Comparison of ENCODE assay signal across 20 cellular contexts in genomic region chr17:29018788-29019474, GRCh38. TPM values are rescaled to one million over a fixed set of nuclear protein-coding genes. Genes with fewer than 3 reads are reported as not detected.
DNase-seq lines count a peak whose midpoint lies in the region; ATAC-seq and TF ChIP-seq lines count a peak whose summit lies in the region.
"Had no signal": no experiment of that assay in that cellular context is flagged by ENCODE, and none has a peak within 500 bp of the region (broad histone marks: within the 10 kb centered on the region; RNA-seq: fewer than 3 reads in every experiment).

No MANE protein-coding gene starts in this region.

- H3K4me1 ChIP-seq in neuronal stem cell (ENCODE audit: control insufficient read depth in 2 of 2, insufficient read depth in 1 of 2, low read depth in 1 of 2, low read length in 2 of 2): peaks cover 11 to 15% of the 10 kb centered on the region in 2 donors
- H3K4me1 ChIP-seq: uterus had no signal

- no peak overlapping the region for H3K23ac ChIP-seq in neuronal stem cell (ENCODE audit: low read depth, low read length, poor library complexity)

- TF ChIP-seq CTCF in WTC11 (IDR thresholded peaks at IDR 0.05) (no peak), GM13977 (IDR thresholded peaks at IDR 0.05; ENCODE audit: extremely low read depth, insufficient read depth, missing control alignments) (no peak)

- H3K4me2 ChIP-seq in neuronal stem cell (ENCODE audit: insufficient read depth, low read length, poor library complexity, severe bottlenecking): no peak overlapping the region

- CTCF ChIA-PET in WTC11 (lab: Charles Lee): interaction anchor here (0.5 to 3.5 kb wide), 28 partner anchors 9 to 291 kb away, joined by 3 to 31 read pairs (median 6); partner anchors contain the start of genes MYO18A and PIPOX

- no peaks in the 10 kb centered on the region for H3K9me3 ChIP-seq in neuronal stem cell (replicated peaks in 1 of 2; ENCODE audit: control insufficient read depth in 2 of 2, insufficient read depth in 1 of 2, low read depth in 1 of 2, low read length in 2 of 2)
- H3K9me3 ChIP-seq: mucosa of descending colon, uterus had no signal

- H3K4ac ChIP-seq in neuronal stem cell (ENCODE audit: low read length): no peak overlapping the region

- no peaks in the 10 kb centered on the region for H3K27me3 ChIP-seq in neuronal stem cell (ENCODE audit: control insufficient read depth in 3 of 3, insufficient read depth in 3 of 3, low read depth in 1 of 3, low read length in 3 of 3)
- H3K27me3 ChIP-seq: uterus had no signal

- no peak overlapping the region for H4K91ac ChIP-seq in neuronal stem cell (ENCODE audit: low read depth, low read length, poor library complexity)

- in situ Hi-C loops in GM13977 (cut with MboI; ENCODE audit: low pct_unique_long_range_greater_than_20kb, low sequenced_read_pairs, unreplicated experiment): no loop called here

- no peak overlapping the region for H4K8ac ChIP-seq in neuronal stem cell (ENCODE audit: low read depth, low read length)

- DNase-seq in NCI-H2107 treated with DMSO at 0.1 percent for 48 hours (lab: John Stamatoyannopoulos, UW; ENCODE audit: unreplicated experiment) (peak; percentile 27), NCI-H2107 (lab: John Stamatoyannopoulos, UW) (no peak), MV-4-11 (lab: John Stamatoyannopoulos, UW) (peak; percentile 52), WTC11 (ENCODE audit: low spot score) (no peak), neuronal stem cell (ENCODE audit: low spot score) (no peak), GM13977 (ENCODE audit: low spot score) (no peak)
- DNase-seq: activated CD4-positive, alpha-beta T cell treated with anti-CD3 and anti-CD28 coated beads for 4 hours; CD4-positive, alpha-beta T cell; DND-41; hippocampal formation; IMR-90; mucosa of descending colon; NCI-H1105; T-helper 2 cell; uterus had no signal

- no peak overlapping the region for H2BK12ac ChIP-seq in neuronal stem cell (ENCODE audit: low read length)

- H3K14ac ChIP-seq in neuronal stem cell (ENCODE audit: low read length): peak overlapping the region; percentile 0

- H3K4me1 Mint-ChIP-seq in WTC11: peaks cover 69% of the 10 kb centered on the region

- WGBS in neuronal stem cell (ENCODE audit: extremely low coverage in 2 of 2, insufficient read length in 2 of 2, insufficient replicate concordance in 1 of 2), 2 donors: no CpG with 5 or more reads among the region's 6 CpGs

- H2AFZ ChIP-seq in neuronal stem cell (ENCODE audit: low read length): peak overlapping the region; percentile 55

- H3K27ac ChIP-seq in neuronal stem cell (replicated peaks; ENCODE audit: low read length): no peak overlapping the region
- H3K27ac ChIP-seq: uterus had no signal

- no peak overlapping the region for H2BK5ac ChIP-seq in neuronal stem cell (ENCODE audit: low read length)

- H3K36me3 Mint-ChIP-seq in WTC11: no peaks in the 10 kb centered on the region

- peak; percentile 36 for ATAC-seq in WTC11
- ATAC-seq in GM19324 (IDR thresholded peaks at IDR 0.05; ENCODE audit: low FRiP score, unreplicated experiment): no peak
- ATAC-seq in HG03457 (IDR thresholded peaks at IDR 0.05; ENCODE audit: unreplicated experiment): no peak

- peak overlapping the region; percentile 69; the same call in 1 of the 2 replicates for H3K27ac Mint-ChIP-seq in WTC11
- H3K27ac Mint-ChIP-seq: CD4-positive, alpha-beta T cell had no signal

- H3K27me3 Mint-ChIP-seq in WTC11 (ENCODE audit: low read depth): peaks cover 24% of the 10 kb centered on the region

- peak overlapping the region; percentile 39 for H3K18ac ChIP-seq in neuronal stem cell (ENCODE audit: low read length)

- no peaks in the 10 kb centered on the region for H3K9me3 Mint-ChIP-seq in WTC11
- H3K9me3 Mint-ChIP-seq: CD4-positive, alpha-beta T cell had no signal

- peak overlapping the region; percentile 62 for H3K4me3 Mint-ChIP-seq in WTC11
- H3K4me3 Mint-ChIP-seq: CD4-positive, alpha-beta T cell had no signal

- H3K9ac ChIP-seq in neuronal stem cell (ENCODE audit: low read depth, low read length, poor library complexity): no peak overlapping the region

- H3K36me3 ChIP-seq in neuronal stem cell (replicated peaks in 1 of 2; ENCODE audit: control insufficient read depth in 2 of 2, insufficient read depth in 2 of 2, low read length in 2 of 2): no peaks in the 10 kb centered on the region
- H3K36me3 ChIP-seq: uterus had no signal

- POLR2A ChIA-PET in WTC11 (lab: Charles Lee): interaction anchor here (0.6 to 3.0 kb wide), 5 partner anchors 11 to 45 kb away, joined by 3 to 13 read pairs (median 4); partner anchors contain the start of gene PIPOX

- no peak overlapping the region for H3K4me3 ChIP-seq in neuronal stem cell (ENCODE audit: low read length in 2 of 2)
- H3K4me3 ChIP-seq: mucosa of descending colon, uterus had no signal

- H2AK5ac ChIP-seq in neuronal stem cell (ENCODE audit: low read depth, low read length): no peak overlapping the region

- no peak overlapping the region for H2BK15ac ChIP-seq in neuronal stem cell (ENCODE audit: low read length)

- no peaks in the 10 kb centered on the region for H3K79me1 ChIP-seq in neuronal stem cell (ENCODE audit: low read depth, low read length)

- no peak overlapping the region for H2BK120ac ChIP-seq in neuronal stem cell (ENCODE audit: low read depth, low read length)

TF ChIP-seq in WTC11, 78 proteins besides CTCF, POLR2A, EP300 and RAD21:
- TF ChIP-seq NR2C2 (CRISPR knock-in tag; IDR thresholded peaks at IDR 0.05) (no peak), SP1 (CRISPR knock-in tag; conservative IDR thresholded peaks at IDR 0.05) (0 out of 2 replicates have a peak, but pooled peaks have one; percentile 6)

RNA-seq across cellular contexts. Expression of gene SEZ6, which starts 13.1 kb away (rescaled TPM):
- 1.4 to 3.0 TPM (median 1.6 TPM) in 3 replicates for total RNA-seq in WTC11 (2021)
- 0.04 TPM for polyA plus RNA-seq in neuronal stem cell (2013, experiment 1 of 2)
- 0.04 TPM for polyA plus RNA-seq in neuronal stem cell (2013, experiment 2 of 2)
- total RNA-seq: endothelial cell of umbilical vein, fibroblast of villous mesenchyme, IMR-90, subcutaneous adipose tissue had no signal
- polyA plus RNA-seq: endothelial cell of umbilical vein, IMR-90 had no signal

RNA-seq across cellular contexts. Expression of gene PIPOX, which starts 24.0 kb away (rescaled TPM):
- total RNA-seq in WTC11 (2021): 32.4 to 34.2 TPM (median 34.1 TPM) in 3 replicates
- 2.7 TPM for polyA plus RNA-seq in neuronal stem cell (2013, experiment 1 of 2)
- polyA plus RNA-seq in neuronal stem cell (2013, experiment 2 of 2): 2.9 TPM

Comparison
In these comparisons a context has a peak if more than half of its experiments do, and no peak if none do; other contexts are left out.
1. DNase-seq: peak in NCI-H2107 treated with DMSO at 0.1 percent for 48 hours (single experiment) and MV-4-11 (single experiment); none in NCI-H2107 (single experiment), WTC11 (single experiment), neuronal stem cell (single experiment) and GM13977 (single experiment).